ENCODE assay signal across 16 cellular contexts in genomic region chr10:127081946-127082345, GRCh38.
A peak's percentile ranks its signal among the peaks of the same experiment; 100 is the strongest.
DNase-seq lines count a peak whose midpoint lies in the region; ATAC-seq and TF ChIP-seq lines count a peak whose summit lies in the region.
"Had no signal": no experiment of that assay in that cellular context is flagged by ENCODE, and none has a peak within 500 bp of the region (broad histone marks: within the 10 kb centered on the region; RNA-seq: fewer than 3 reads in every experiment).

No MANE protein-coding gene starts in this region.

- no peak for ATAC-seq in stimulated activated memory B cell treated with anti-CD40 and anti-IgM and Interleukin-4, amounts not matched to agents 10 μg/mL and 1 μg/mL and 100 μg/mL, for 72 hours
- no peak for ATAC-seq in activated T-cell treated with anti-CD3 and anti-CD28 coated beads, Interleukin-2, amount 50 U/mL, for 4 hours
- ATAC-seq: HCT116 had no signal

- no peaks in the 10 kb centered on the region for H3K4me1 ChIP-seq in endodermal cell (ENCODE audit: control insufficient read depth, insufficient read depth, low read length)
- H3K4me1 ChIP-seq: BLaER1 had no signal

- no peak overlapping the region for H3K9ac ChIP-seq in endodermal cell (ENCODE audit: extremely low read depth, low read length, poor library complexity, severe bottlenecking)
- H3K9ac ChIP-seq: BLaER1, GM23248 had no signal

- no peaks in the 10 kb centered on the region for H3K9me3 ChIP-seq in endodermal cell (ENCODE audit: control insufficient read depth, low read length)

- H3K27me3 ChIP-seq in endodermal cell (ENCODE audit: control insufficient read depth, insufficient read depth, low read length, poor library complexity, severe bottlenecking): no peaks in the 10 kb centered on the region
- H3K27me3 ChIP-seq: BLaER1 had no signal

- H3K4me3 Mint-ChIP-seq in endodermal cell (no peak overlapping the region), osteocyte (ENCODE audit: unreplicated experiment) (no peak overlapping the region)
- H3K4me3 Mint-ChIP-seq in stimulated activated memory B cell treated with anti-CD40 and anti-IgM and Interleukin-4, amounts not matched to agents 10 μg/mL and 1 μg/mL and 100 μg/mL, for 72 hours: no peak overlapping the region
- H3K4me3 Mint-ChIP-seq in activated T-cell treated with anti-CD3 and anti-CD28 coated beads, Interleukin-2, amount 50 U/mL, for 4 hours: no peak overlapping the region
- H3K4me3 Mint-ChIP-seq: CD4-positive, CD25-positive, alpha-beta regulatory T cell had no signal

- H3K36me3 Mint-ChIP-seq in endodermal cell (ENCODE audit: low read depth): peaks cover 48% of the 10 kb centered on the region
- peaks cover 41% of the 10 kb centered on the region for H3K36me3 Mint-ChIP-seq in osteocyte (ENCODE audit: unreplicated experiment)
- H3K36me3 Mint-ChIP-seq in stimulated activated memory B cell treated with anti-CD40 and anti-IgM and Interleukin-4, amounts not matched to agents 10 μg/mL and 1 μg/mL and 100 μg/mL, for 72 hours: no peaks in the 10 kb centered on the region
- H3K36me3 Mint-ChIP-seq in activated T-cell treated with anti-CD3 and anti-CD28 coated beads, Interleukin-2, amount 50 U/mL, for 4 hours (ENCODE audit: insufficient read depth): no peaks in the 10 kb centered on the region
- H3K36me3 Mint-ChIP-seq: CD4-positive, CD25-positive, alpha-beta regulatory T cell had no signal

- no peak overlapping the region for H3K27ac ChIP-seq in endodermal cell (ENCODE audit: low read depth, low read length)
- H3K27ac ChIP-seq: 22Rv1, BLaER1, GM23248 had no signal

- 97 to 100% methylated on average over 2 to 6 of the region's 6 CpGs for WGBS in endodermal cell (ENCODE audit: insufficient coverage in 1 of 2, insufficient read length in 1 of 2), 2 experiments

- TF ChIP-seq CTCF in endodermal cell (conservative IDR thresholded peaks at IDR 0.05) (no peak), osteocyte (IDR thresholded peaks at IDR 0.05) (no peak), GM13976 (IDR thresholded peaks at IDR 0.05; ENCODE audit: borderline replicate concordance, control extremely low read depth, extremely low read depth, insufficient read depth, missing control alignments) (no peak)

- DNase-seq in CD1c-positive myeloid dendritic cell (ENCODE audit: extremely low spot score) (peak; percentile 19), SKM-1 treated with dmso at 0.1 percent for 144 hours (lab: John Stamatoyannopoulos, UW; ENCODE audit: unreplicated experiment) (peak; percentile 38), endodermal cell (peak; percentile 6), osteocyte (ENCODE audit: extremely low spot score, unreplicated experiment) (peak; percentile 8), NCI-H1436 treated with DMSO at 0.1 percent for 48 hours (lab: John Stamatoyannopoulos, UW) (no peak), GM13976 (ENCODE audit: low spot score) (no peak)
- no peak for DNase-seq in activated T-cell treated with anti-CD3 and anti-CD28 coated beads, Interleukin-2, amount 50 U/mL, for 4 hours
- DNase-seq: AML-193; Calu3; CD4-positive, CD25-positive, alpha-beta regulatory T cell; DMS 273 treated with DMSO at 0.1 percent for 48 hours; GM23248 had no signal

- in situ Hi-C loops in GM13976 (cut with MboI; ENCODE audit: low sequenced_read_pairs, unreplicated experiment): no loop called here

- H3K27me3 Mint-ChIP-seq in endodermal cell (ENCODE audit: insufficient read depth): no peaks in the 10 kb centered on the region
- H3K27me3 Mint-ChIP-seq in osteocyte (ENCODE audit: unreplicated experiment): no peaks in the 10 kb centered on the region
- no peaks in the 10 kb centered on the region for H3K27me3 Mint-ChIP-seq in stimulated activated memory B cell treated with anti-CD40 and anti-IgM and Interleukin-4, amounts not matched to agents 10 μg/mL and 1 μg/mL and 100 μg/mL, for 72 hours
- H3K27me3 Mint-ChIP-seq in activated T-cell treated with anti-CD3 and anti-CD28 coated beads, Interleukin-2, amount 50 U/mL, for 4 hours (ENCODE audit: low read depth): no peaks in the 10 kb centered on the region
- H3K27me3 Mint-ChIP-seq: CD4-positive, CD25-positive, alpha-beta regulatory T cell had no signal

- H3K4me1 Mint-ChIP-seq in endodermal cell: peaks cover 9% of the 10 kb centered on the region
- H3K4me1 Mint-ChIP-seq in osteocyte (ENCODE audit: unreplicated experiment): no peaks in the 10 kb centered on the region
- no peaks in the 10 kb centered on the region for H3K4me1 Mint-ChIP-seq in stimulated activated memory B cell treated with anti-CD40 and anti-IgM and Interleukin-4, amounts not matched to agents 10 μg/mL and 1 μg/mL and 100 μg/mL, for 72 hours
- no peaks in the 10 kb centered on the region for H3K4me1 Mint-ChIP-seq in activated T-cell treated with anti-CD3 and anti-CD28 coated beads, Interleukin-2, amount 50 U/mL, for 4 hours (ENCODE audit: low read depth)
- H3K4me1 Mint-ChIP-seq: CD4-positive, CD25-positive, alpha-beta regulatory T cell had no signal

- no peak overlapping the region for H3K4me3 ChIP-seq in endodermal cell (ENCODE audit: low read length)
- H3K4me3 ChIP-seq: BLaER1, GM23248 had no signal

- H3K36me3 ChIP-seq in endodermal cell (ENCODE audit: control insufficient read depth, insufficient read depth, low read length): peaks cover 28% of the 10 kb centered on the region
- H3K36me3 ChIP-seq: BLaER1 had no signal

- no peak overlapping the region for H3K27ac Mint-ChIP-seq in endodermal cell
- no peak overlapping the region for H3K27ac Mint-ChIP-seq in osteocyte (ENCODE audit: unreplicated experiment)
- H3K27ac Mint-ChIP-seq in stimulated activated memory B cell treated with anti-CD40 and anti-IgM and Interleukin-4, amounts not matched to agents 10 μg/mL and 1 μg/mL and 100 μg/mL, for 72 hours: no peak overlapping the region

- no peaks in the 10 kb centered on the region for H3K9me3 Mint-ChIP-seq in endodermal cell
- no peaks in the 10 kb centered on the region for H3K9me3 Mint-ChIP-seq in osteocyte (ENCODE audit: unreplicated experiment)
- H3K9me3 Mint-ChIP-seq in stimulated activated memory B cell treated with anti-CD40 and anti-IgM and Interleukin-4, amounts not matched to agents 10 μg/mL and 1 μg/mL and 100 μg/mL, for 72 hours: peaks cover 3% of the 10 kb centered on the region
- H3K9me3 Mint-ChIP-seq in activated T-cell treated with anti-CD3 and anti-CD28 coated beads, Interleukin-2, amount 50 U/mL, for 4 hours: no peaks in the 10 kb centered on the region

Comparison
In these comparisons a context has a peak if more than half of its experiments do, and no peak if none do; other contexts are left out.
1. DNase-seq: peak in CD1c-positive myeloid dendritic cell (single experiment), SKM-1 treated with dmso at 0.1 percent for 144 hours (single experiment), endodermal cell (single experiment) and osteocyte (single experiment); none in NCI-H1436 treated with DMSO at 0.1 percent for 48 hours (single experiment), activated T-cell treated with anti-CD3 and anti-CD28 coated beads, Interleukin-2, amount 50 U/mL, for 4 hours (single experiment) and GM13976 (single experiment).